Comparison of ENCODE assay signal across 1 cellular context in genomic region chr4:1870578-1871443, GRCh38.
A peak's percentile ranks its signal among the peaks of the same experiment; 100 is the strongest.
TF ChIP-seq lines count a peak whose summit lies in the region.

TSS of gene NSD2 (plus strand) at chr4:1871393. CDS start at chr4:1900655, 29,262 bp downstream.

TF ChIP-seq in HepG2, 621 proteins besides CTCF, POLR2A, EP300 and RAD21 (continued from another document and continues in another):
- TF ChIP-seq HMGXB4 (CRISPR knock-in tag; IDR thresholded peaks at IDR 0.05; ENCODE audit: borderline replicate concordance in 1 of 2, low read depth in 1 of 2) (peak; percentile 76 to 82; a peak in 3 of 4 replicates), ZSCAN5A (CRISPR knock-in tag; IDR thresholded peaks at IDR 0.05; ENCODE audit: borderline replicate concordance) (peak; percentile 85; the same call in 1 of the 2 replicates), FOXP1 (IDR thresholded peaks at IDR 0.05) (no peak), FOXP1 (CRISPR knock-in tag; IDR thresholded peaks at IDR 0.05) (no peak), ZNF614 (CRISPR knock-in tag; IDR thresholded peaks at IDR 0.05; ENCODE audit: borderline replicate concordance) (peak; percentile 73; the same call in 1 of the 2 replicates), SNRNP70 (IDR thresholded peaks at IDR 0.05; ENCODE audit: low read depth, low read length) (no peak), TBX3 (IDR thresholded peaks at IDR 0.05; ENCODE audit: borderline replicate concordance) (peak; percentile 54), THAP7 (CRISPR knock-in tag; IDR thresholded peaks at IDR 0.05) (no peak), AFF4 (CRISPR knock-in tag; IDR thresholded peaks at IDR 0.05) (no peak), NONO (IDR thresholded peaks at IDR 0.05) (no peak), NONO (CRISPR knock-in tag; conservative IDR thresholded peaks at IDR 0.05) (peak; percentile 48; the same call in 1 of the 2 replicates), NCOA2 (CRISPR knock-in tag; IDR thresholded peaks at IDR 0.05) (no peak; the same call in 1 of the 2 replicates), CEBPG (CRISPR knock-in tag; IDR thresholded peaks at IDR 0.05) (peak; percentile 3; the same call in 1 of the 2 replicates), MED13 (CRISPR knock-in tag; IDR thresholded peaks at IDR 0.05) (peak; percentile 85; the same call in 1 of the 2 replicates), AHDC1 (CRISPR knock-in tag; IDR thresholded peaks at IDR 0.05; ENCODE audit: borderline replicate concordance) (no peak), RARA (CRISPR knock-in tag; IDR thresholded peaks at IDR 0.05) (no peak), ZNF354B (CRISPR knock-in tag; IDR thresholded peaks at IDR 0.05) (0 out of 2 replicates have a peak, but pooled peaks have one; percentile 37), ZNF644 (CRISPR knock-in tag; IDR thresholded peaks at IDR 0.05; ENCODE audit: low read depth) (no peak), MEF2D (CRISPR knock-in tag; IDR thresholded peaks at IDR 0.05) (no peak), FOXO4 (CRISPR knock-in tag; conservative IDR thresholded peaks at IDR 0.05) (no peak), ATF3 (CRISPR knock-in tag; IDR thresholded peaks at IDR 0.05) (peak; percentile 5; the same call in 1 of the 2 replicates), NBN (conservative IDR thresholded peaks at IDR 0.05) (no peak), ATF7 (IDR thresholded peaks at IDR 0.05) (no peak), ATF7 (CRISPR knock-in tag; IDR thresholded peaks at IDR 0.05) (peak; percentile 35; the same call in 1 of the 2 replicates), ZNF121 (CRISPR knock-in tag; IDR thresholded peaks at IDR 0.05) (no peak), HOXA7 (CRISPR knock-in tag; IDR thresholded peaks at IDR 0.05) (no peak), ESRRA (CRISPR knock-in tag; IDR thresholded peaks at IDR 0.05; ENCODE audit: low read depth) (peak; percentile 52; the same call in 1 of the 2 replicates), ZNF160 (CRISPR knock-in tag; IDR thresholded peaks at IDR 0.05) (no peak; the same call in 1 of the 2 replicates), AGO1 (IDR thresholded peaks at IDR 0.05; ENCODE audit: low read depth, low read length, poor library complexity, severe bottlenecking) (peak; percentile 83), SRF (IDR thresholded peaks at IDR 0.05; ENCODE audit: low read depth, low read length) (no peak), STAT6 (CRISPR knock-in tag; IDR thresholded peaks at IDR 0.05; ENCODE audit: borderline replicate concordance) (no peak), LCORL (IDR thresholded peaks at IDR 0.05) (no peak), LCORL (CRISPR knock-in tag; IDR thresholded peaks at IDR 0.05) (no peak), ZNF710 (CRISPR knock-in tag; IDR thresholded peaks at IDR 0.05; ENCODE audit: borderline replicate concordance) (no peak), MED1 (CRISPR knock-in tag; IDR thresholded peaks at IDR 0.05) (peak; percentile 70), ZBTB25 (CRISPR knock-in tag; IDR thresholded peaks at IDR 0.05) (no peak; the same call in 1 of the 2 replicates), MIER2 (CRISPR knock-in tag; IDR thresholded peaks at IDR 0.05) (no peak)
